12 cellular contexts compared by ENCODE assay signal in genomic region chr12:94874986-94875312, GRCh38.
DNase-seq lines count a peak whose midpoint lies in the region; ATAC-seq and TF ChIP-seq lines count a peak whose summit lies in the region.
"Had no signal": no experiment of that assay in that cellular context is flagged by ENCODE, and none has a peak within 500 bp of the region (broad histone marks: within the 10 kb centered on the region; RNA-seq: fewer than 3 reads in every experiment).

No MANE protein-coding gene starts in this region.

- no peaks in the 10 kb centered on the region for H4K20me1 ChIP-seq in smooth muscle cell (ENCODE audit: low read depth)

- TF ChIP-seq CTCF in smooth muscle cell (IDR thresholded peaks at IDR 0.05; ENCODE audit: borderline replicate concordance, insufficient read depth, poor library complexity, severe bottlenecking), result no peak

- H3K4me3 ChIP-seq in iPS-20b (ENCODE audit: low read length), result peak overlapping the region; percentile 71; the same call in 1 of the 2 replicates
- no peak overlapping the region for H3K4me3 ChIP-seq in smooth muscle cell
- no peak overlapping the region for H3K4me3 ChIP-seq in aorta (ENCODE audit: low read length in 2 of 2)

- H3K4me1 ChIP-seq in iPS-20b (ENCODE audit: insufficient read depth, low read length) (peaks cover 3% of the 10 kb centered on the region; the same call in 1 of the 2 replicates), smooth muscle cell (ENCODE audit: low read depth) (peaks cover 3% of the 10 kb centered on the region), aorta (ENCODE audit: control insufficient read depth in 1 of 2, insufficient read depth in 2 of 2, low read length in 2 of 2) (no peaks in the 10 kb centered on the region)
- H3K4me1 ChIP-seq: foreskin keratinocyte had no signal

- no peak overlapping the region for H3K9ac ChIP-seq in iPS-20b (ENCODE audit: low read depth, low read length)
- no peak overlapping the region for H3K9ac ChIP-seq in smooth muscle cell (ENCODE audit: low read depth)

- H3F3A ChIP-seq in smooth muscle cell (ENCODE audit: low read depth), result no peaks in the 10 kb centered on the region

- no peak overlapping the region for H2AFZ ChIP-seq in smooth muscle cell (ENCODE audit: low read depth)

- H3K9me3 ChIP-seq in iPS-20b (ENCODE audit: insufficient read depth, low read depth, low read length), result no peaks in the 10 kb centered on the region; the same call in 1 of the 2 replicates
- H3K9me3 ChIP-seq in smooth muscle cell (replicated peaks; ENCODE audit: low read depth), result no peaks in the 10 kb centered on the region
- H3K9me3 ChIP-seq in aorta (ENCODE audit: control insufficient read depth, low read length), result no peaks in the 10 kb centered on the region
- H3K9me3 ChIP-seq: spleen, upper lobe of left lung had no signal

- ATAC-seq in aorta (ENCODE audit: low FRiP score), result no peak

- DNase-seq in NCI-H1092 treated with DMSO at 0.1 percent for 48 hours (lab: John Stamatoyannopoulos, UW) (peak; percentile 25), NCI-H1092 (lab: John Stamatoyannopoulos, UW) (no peak), NCI-H748 (lab: John Stamatoyannopoulos, UW; ENCODE audit: unreplicated experiment) (peak; percentile 45), smooth muscle cell (lab: John Stamatoyannopoulos, UW; ENCODE audit: unreplicated experiment) (no peak), aorta (no peak), GDM1 (lab: John Stamatoyannopoulos, UW) (no peak), D341Med (ENCODE audit: low spot score) (no peak)
- DNase-seq: activated CD4-positive, CD25-positive, alpha-beta regulatory T cell; spleen; upper lobe of left lung had no signal

- WGBS in smooth muscle cell (ENCODE audit: low lambda C conversion rate), result 64% methylated on average over 6 of the region's 6 CpGs
- 10 to 12% methylated on average over 6 of the region's 6 CpGs for WGBS in aorta, 2 donors

- H3K27me3 ChIP-seq in iPS-20b (ENCODE audit: insufficient read depth, low read length) (peaks cover 62% of the 10 kb centered on the region), smooth muscle cell (ENCODE audit: low read depth) (no peaks in the 10 kb centered on the region), aorta (ENCODE audit: control insufficient read depth in 1 of 2, insufficient read depth in 2 of 2, low read length in 1 of 2) (no peaks in the 10 kb centered on the region)

- intact Hi-C loops in aorta (cut with DNase I), result no loop called here

- H3K4me2 ChIP-seq in smooth muscle cell, result peak overlapping the region; percentile 92

- H3K36me3 ChIP-seq in iPS-20b (ENCODE audit: insufficient read depth, low read depth, low read length), result no peaks in the 10 kb centered on the region
- H3K36me3 ChIP-seq in smooth muscle cell (ENCODE audit: low read depth), result no peaks in the 10 kb centered on the region
- no peaks in the 10 kb centered on the region for H3K36me3 ChIP-seq in aorta (ENCODE audit: control insufficient read depth in 1 of 2, insufficient read depth in 2 of 2, low read length in 1 of 2)
- H3K36me3 ChIP-seq: spleen, upper lobe of left lung had no signal

- peaks cover 34% of the 10 kb centered on the region for H3K79me2 ChIP-seq in smooth muscle cell (ENCODE audit: low read depth)

- no peak overlapping the region for H3K27ac ChIP-seq in iPS-20b (ENCODE audit: low read length)
- no peak overlapping the region for H3K27ac ChIP-seq in smooth muscle cell (ENCODE audit: low read depth)
- H3K27ac ChIP-seq in aorta (ENCODE audit: low read depth in 1 of 2, low read length in 2 of 2), result no peak overlapping the region
- H3K27ac ChIP-seq: foreskin keratinocyte, spleen, upper lobe of left lung had no signal

Comparison
In these comparisons a context has a peak if more than half of its experiments do, and no peak if none do; other contexts are left out.
1. DNase-seq: peak in NCI-H1092 treated with DMSO at 0.1 percent for 48 hours (single experiment) and NCI-H748 (single experiment); none in NCI-H1092 (single experiment), smooth muscle cell (single experiment), aorta (0 of 2), GDM1 (single experiment) and D341Med (single experiment).